In the genomic region with DNA sequence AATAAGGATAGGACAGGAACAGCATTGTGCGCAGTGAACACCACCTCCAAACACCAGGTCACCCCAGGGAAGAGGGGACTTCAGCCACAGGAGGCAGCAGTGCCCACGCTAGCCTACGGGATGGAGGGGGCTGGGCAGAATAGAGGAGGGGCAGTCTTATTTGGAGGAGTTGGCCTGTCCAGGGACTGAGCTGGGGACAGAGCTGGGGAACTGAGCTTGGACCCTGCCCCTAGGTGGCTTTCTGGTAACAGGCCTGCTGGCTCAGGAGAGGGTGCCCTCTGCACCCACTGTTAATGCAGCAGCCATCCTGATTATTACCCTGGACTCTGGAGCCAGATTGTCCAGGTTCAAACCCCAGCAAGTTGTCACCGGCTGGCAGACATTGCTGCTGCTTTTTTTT, we compare ENCODE assay signal across 21 cellular contexts. TPM values are rescaled to one million over a fixed set of nuclear protein-coding genes. Genes with fewer than 3 reads are reported as not detected.
DNase-seq lines count a peak whose midpoint lies in the region; ATAC-seq, FAIRE-seq and TF ChIP-seq lines count a peak whose summit lies in the region.
"Had no signal": no experiment of that assay in that cellular context is flagged by ENCODE, and none has a peak within 500 bp of the region (broad histone marks: within the 10 kb centered on the region; RNA-seq: fewer than 3 reads in every experiment).

No MANE protein-coding gene starts in this region.

- POLR2A ChIA-PET in WTC11 (lab: Charles Lee), result interaction anchor here (1.9 kb wide), 1 partner anchor 10 kb away, joined by 11 read pairs; a partner anchor contains a TSS
- POLR2A ChIA-PET in HepG2 (lab: Yijun Ruan, JAX), result interaction anchor here (1.1 to 1.5 kb wide), 3 partner anchors 9 to 80 kb away, joined by 3 to 6 read pairs (median 4); a partner anchor contains a TSS

- no peaks in the 10 kb centered on the region for H4K20me1 ChIP-seq in HepG2 (ENCODE audit: insufficient read depth, low read length)

- no peaks in the 10 kb centered on the region for H3K79me2 ChIP-seq in HepG2 (ENCODE audit: insufficient read depth, low read length)

- TF ChIP-seq POLR2A in HepG2 (IDR thresholded peaks at IDR 0.05; ENCODE audit: insufficient read depth in 1 of 2, low read depth in 2 of 2, low read length in 2 of 2) (no peak), esophagus squamous epithelium (IDR thresholded peaks at IDR 0.05) (no peak)

- H3K27ac Mint-ChIP-seq in natural killer cell (peak overlapping the region; percentile 59 to 60), WTC11 (no peak overlapping the region)
- H3K27ac Mint-ChIP-seq in natural killer cell treated with Interleukin-12 subunit alpha and Interleukin-12 subunit beta and Interleukin-15 and Interleukin-18, amount 100 ng/mL, for 72 hours, result no peak overlapping the region
- H3K27ac Mint-ChIP-seq: CD4-positive, CD25-positive, alpha-beta regulatory T cell had no signal

- TF ChIP-seq EP300 in HepG2 (IDR thresholded peaks at IDR 0.05; ENCODE audit: low read depth in 2 of 2, low read length in 2 of 2) (no peak), HepG2 (CRISPR knock-in tag; IDR thresholded peaks at IDR 0.05; ENCODE audit: borderline replicate concordance) (no peak)

- no peak for TF ChIP-seq RAD21 in HepG2 (CRISPR knock-in tag; IDR thresholded peaks at IDR 0.05)

- peak overlapping the region; percentile 36; the same call in 1 of the 2 replicates for H3K4me2 ChIP-seq in HepG2 (ENCODE audit: low read depth, low read length)
- H3K4me2 ChIP-seq: PC-9 had no signal

- CTCF ChIA-PET in WTC11 (lab: Charles Lee), result interaction anchor here (0.6 to 3.6 kb wide), 10 partner anchors 9 to 276 kb away, joined by 3 to 62 read pairs (median 10); a partner anchor contains a TSS
- CTCF ChIA-PET in HepG2 (lab: Yijun Ruan, JAX; ENCODE audit: low intra/inter-chr PET ratio, low total read pairs), result no interaction called here

- H3K27me3 Mint-ChIP-seq in natural killer cell (ENCODE audit: low read depth in 2 of 2) (no peaks in the 10 kb centered on the region), WTC11 (ENCODE audit: low read depth) (peaks cover 29% of the 10 kb centered on the region)
- H3K27me3 Mint-ChIP-seq in natural killer cell treated with Interleukin-12 subunit alpha and Interleukin-12 subunit beta and Interleukin-15 and Interleukin-18, amount 100 ng/mL, for 72 hours, result no peaks in the 10 kb centered on the region
- H3K27me3 Mint-ChIP-seq: CD4-positive, CD25-positive, alpha-beta regulatory T cell had no signal

- H3K4me3 Mint-ChIP-seq in natural killer cell, result no peak overlapping the region
- no peak overlapping the region for H3K4me3 Mint-ChIP-seq in natural killer cell treated with Interleukin-12 subunit alpha and Interleukin-12 subunit beta and Interleukin-15 and Interleukin-18, amount 100 ng/mL, for 72 hours
- H3K4me3 Mint-ChIP-seq in WTC11, result no peak overlapping the region
- H3K4me3 Mint-ChIP-seq: CD4-positive, CD25-positive, alpha-beta regulatory T cell had no signal

- H3K9me3 Mint-ChIP-seq in natural killer cell (no peaks in the 10 kb centered on the region), WTC11 (no peaks in the 10 kb centered on the region)
- no peaks in the 10 kb centered on the region for H3K9me3 Mint-ChIP-seq in natural killer cell treated with Interleukin-12 subunit alpha and Interleukin-12 subunit beta and Interleukin-15 and Interleukin-18, amount 100 ng/mL, for 72 hours
- H3K9me3 Mint-ChIP-seq: CD4-positive, CD25-positive, alpha-beta regulatory T cell; IgD-negative memory B cell had no signal

- H3K4me1 ChIP-seq in HepG2 (ENCODE audit: insufficient read depth, low read length) (peaks cover 38% of the 10 kb centered on the region), esophagus squamous epithelium (peaks cover 0 to 31% (median 16%) of the 10 kb centered on the region in 3 donors)

- H3K27me3 ChIP-seq in HepG2 (ENCODE audit: control insufficient read depth in 1 of 2, insufficient read depth in 2 of 2, low read length in 2 of 2) (no peaks in the 10 kb centered on the region), esophagus squamous epithelium (no peaks in the 10 kb centered on the region)

- TSS peak; percentile 40 for BruUV-seq in HepG2 (replicated peaks; lab: Mats Ljungman, UMichigan)

- H3K4me1 Mint-ChIP-seq in natural killer cell, result peaks cover 37 to 39% of the 10 kb centered on the region in 2 donors
- peaks cover 28 to 49% of the 10 kb centered on the region in 2 donors for H3K4me1 Mint-ChIP-seq in natural killer cell treated with Interleukin-12 subunit alpha and Interleukin-12 subunit beta and Interleukin-15 and Interleukin-18, amount 100 ng/mL, for 72 hours (ENCODE audit: low read depth in 2 of 2)
- H3K4me1 Mint-ChIP-seq in WTC11, result peaks cover 43% of the 10 kb centered on the region

- TF ChIP-seq CTCF in natural killer cell (IDR thresholded peaks at IDR 0.05) (no peak), WTC11 (IDR thresholded peaks at IDR 0.05) (no peak), HepG2 (CRISPR knock-in tag; IDR thresholded peaks at IDR 0.05) (peak; percentile 58), esophagus squamous epithelium (IDR thresholded peaks at IDR 0.05) (no peak)

- 28% methylated on average over 3 of the region's 4 CpGs for WGBS in HepG2 (ENCODE audit: low lambda C conversion rate)
- 71 to 79% methylated on average over 1 to 4 of the region's 4 CpGs for WGBS in esophagus squamous epithelium, 2 donors

- H3K9ac ChIP-seq in HepG2 (ENCODE audit: insufficient read depth, low read depth, low read length), result no peak overlapping the region

- no peak overlapping the region for H3K4me3 ChIP-seq in HepG2 (replicated peaks in 1 of 3; ENCODE audit: insufficient read depth in 1 of 3, low read depth in 2 of 3, low read length in 3 of 3)
- no peak overlapping the region for H3K4me3 ChIP-seq in esophagus squamous epithelium
- H3K4me3 ChIP-seq: PC-9 had no signal

- intact Hi-C loops in natural killer cell (cut with micrococcal nuclease) (no loop called here), HepG2 (cut with micrococcal nuclease; ENCODE audit: unreplicated experiment) (no loop called here), sciatic nerve (cut with DNase I) (no loop called here), esophagus squamous epithelium (cut with DNase I) (loop anchor here (10.0 kb wide), 2 partner anchors 52 to 222 kb away; no protein-coding TSS in a partner anchor)

- in situ Hi-C loops in HepG2 (cut with HindIII; ENCODE audit: extremely low pct_ligation_motif_present, low pct_unique_long_range_greater_than_20kb), result no loop called here

- no peaks in the 10 kb centered on the region for H3K36me3 ChIP-seq in HepG2 (replicated peaks in 1 of 2; ENCODE audit: control insufficient read depth in 1 of 2, insufficient read depth in 2 of 2, low read length in 2 of 2)
- H3K36me3 ChIP-seq in esophagus squamous epithelium, result peaks cover 0 to 24% (median 0%) of the 10 kb centered on the region in 3 donors

- H3K36me3 Mint-ChIP-seq in natural killer cell (no peaks in the 10 kb centered on the region), WTC11 (no peaks in the 10 kb centered on the region)
- H3K36me3 Mint-ChIP-seq in natural killer cell treated with Interleukin-12 subunit alpha and Interleukin-12 subunit beta and Interleukin-15 and Interleukin-18, amount 100 ng/mL, for 72 hours, result no peaks in the 10 kb centered on the region
- H3K36me3 Mint-ChIP-seq: CD4-positive, CD25-positive, alpha-beta regulatory T cell; IgD-negative memory B cell had no signal

- H3K27ac ChIP-seq in HepG2 (ENCODE audit: extremely low read length, insufficient read depth, low read length), result no peak overlapping the region
- no peak overlapping the region for H3K27ac ChIP-seq in esophagus squamous epithelium
- H3K27ac ChIP-seq: PC-9 had no signal

- FAIRE-seq in HepG2 (lab: Jason Lieb, UNC), result peak; percentile 81
- FAIRE-seq: H54 had no signal

- DNase-seq in natural killer cell (no peak), WTC11 (ENCODE audit: low spot score) (no peak), HepG2 (ENCODE audit: low spot score) (peak; percentile 54), sciatic nerve (ENCODE audit: low spot score) (no peak), DMS153 (lab: John Stamatoyannopoulos, UW) (no peak), esophagus squamous epithelium (lab: John Stamatoyannopoulos, UW) (no peak)
- no peak for DNase-seq in natural killer cell treated with Interleukin-12 subunit alpha and Interleukin-12 subunit beta and Interleukin-15 and Interleukin-18, amount 100 ng/mL, for 72 hours (ENCODE audit: low spot score)
- DNase-seq: CD4-positive, CD25-positive, alpha-beta regulatory T cell; EL; NCI-H1105; NCI-H1694; NCI-H2107; NCI-H2227 treated with DMSO at 0.1 percent for 48 hours; NCI-H524 treated with DMSO at 0.1 percent for 48 hours; PC-9 had no signal

- no peaks in the 10 kb centered on the region for H3K9me3 ChIP-seq in HepG2 (ENCODE audit: low read length)
- no peaks in the 10 kb centered on the region for H3K9me3 ChIP-seq in esophagus squamous epithelium
- H3K9me3 ChIP-seq: Caco-2 had no signal

- ATAC-seq in natural killer cell (no peak), WTC11 (peak; percentile 11), HepG2 (peak; percentile 83), sciatic nerve (no peak), HG02938 (IDR thresholded peaks at IDR 0.05; ENCODE audit: unreplicated experiment) (no peak)
- no peak for ATAC-seq in natural killer cell treated with Interleukin-12 subunit alpha and Interleukin-12 subunit beta and Interleukin-15 and Interleukin-18, amount 100 ng/mL, for 72 hours

- no peak overlapping the region for H2AFZ ChIP-seq in HepG2 (ENCODE audit: low read length)
- H2AFZ ChIP-seq: PC-9 had no signal

RNA-seq across cellular contexts. Expression of a gene that starts 9.3 kb away (rescaled TPM):
- total RNA-seq in natural killer cell, result 10 to 100 TPM; 15.5 to 24.4 (median 17.1) TPM
- total RNA-seq in natural killer cell treated with Interleukin-12 subunit alpha and Interleukin-12 subunit beta and Interleukin-15 and Interleukin-18, amount 100 ng/mL, for 72 hours, result 10 to 100 TPM; 13.9 to 21.5 TPM
- total RNA-seq in WTC11 (2021), result 5.2 to 7.1 TPM (median 6.8 TPM) in 3 replicates
- total RNA-seq in HepG2 (2016; rRNA removed; fragmentation: Illumina TruSeq; extraction: Trizol), result 0.91 and 2.1 TPM in 2 replicates
- total RNA-seq in HepG2 (2016; cell fraction: cytosol; rRNA removed; fragmentation: Illumina TruSeq; extraction: Trizol; ENCODE audit: low read depth), result 0.71 TPM in 2 replicates
- total RNA-seq in HepG2 (2016; cell fraction: insoluble cytoplasmic fraction; rRNA removed; fragmentation: Illumina TruSeq; extraction: Trizol), result 1.1 and 2.8 TPM in 2 replicates
- total RNA-seq in HepG2 (2016; cell fraction: membrane; rRNA removed; fragmentation: Illumina TruSeq; extraction: Trizol), result 1.1 and 1.3 TPM in 2 replicates
- 0.41 and 1.0 TPM in 2 replicates for total RNA-seq in HepG2 (2016; cell fraction: nucleus; rRNA removed; fragmentation: Illumina TruSeq; extraction: Trizol)
- polyA plus RNA-seq in HepG2 (2011; rRNA removed), result 2.7 and 2.8 TPM in 2 replicates
- 2.3 and 3.2 TPM in 2 replicates for polyA plus RNA-seq in HepG2 (2011; cell fraction: cytosol; rRNA removed)
- 2.6 and 2.8 TPM in 2 replicates for polyA plus RNA-seq in HepG2 (2011; cell fraction: nucleus; rRNA removed)
- polyA plus RNA-seq in HepG2 (2012), result 0.34 and 1.0 TPM in 2 replicates
- 0.34 and 0.49 TPM in 2 replicates for polyA plus RNA-seq in HepG2 (2016; cell fraction: cytosol; fragmentation: Illumina TruSeq; extraction: Trizol; ENCODE audit: low read depth)
- 1.2 TPM in 2 replicates for polyA plus RNA-seq in HepG2 (2016; cell fraction: insoluble cytoplasmic fraction; fragmentation: Illumina TruSeq; extraction: Trizol; ENCODE audit: low read depth)
- polyA plus RNA-seq in HepG2 (2016; cell fraction: membrane; fragmentation: Illumina TruSeq; extraction: Trizol; ENCODE audit: low read depth), result 0.51 and 0.64 TPM in 2 replicates
- polyA plus RNA-seq in HepG2 (2016; cell fraction: nucleus; fragmentation: Illumina TruSeq; extraction: Trizol; ENCODE audit: insufficient read depth, low read depth), result 1.7 and 2.5 TPM in 2 replicates
- polyA minus RNA-seq in HepG2 (2011; rRNA and poly(A)+ RNA removed; ENCODE audit: low replicate concordance), result 2.1 and 2.5 TPM in 2 replicates
- 0.69 and 1.1 TPM in 2 replicates for polyA minus RNA-seq in HepG2 (2011; cell fraction: cytosol; rRNA and poly(A)+ RNA removed)
- polyA minus RNA-seq in HepG2 (2011; cell fraction: nucleus; rRNA and poly(A)+ RNA removed), result 0.87 and 1.0 TPM in 2 replicates
- total RNA-seq in sciatic nerve, result 14.3 TPM
- total RNA-seq in esophagus squamous epithelium, result 10 to 100 TPM in 1 of 4 donors, 1 to 10 TPM in 3; 3.5 to 10.9 (median 6.9) TPM

RNA-seq across cellular contexts. Expression of a gene that starts 15.4 kb away (rescaled TPM):
- total RNA-seq in natural killer cell (100 to 1,000 TPM in 1 of 3 donors, 10 to 100 TPM in 2; 83.2 to 118 (median 94.5) TPM), WTC11 (2021) (9.1 to 9.9 TPM (median 9.5 TPM) in 3 replicates), HepG2 (2016; rRNA removed; fragmentation: Illumina TruSeq; extraction: Trizol) (not detected in 2 replicates), sciatic nerve (1.2 TPM), esophagus squamous epithelium (1 to 10 TPM in 2 of 4 donors, under 1 TPM in 2; 0.34 to 1.3 (median 0.91) TPM)
- 10 to 100 TPM; 86.8 to 95.0 TPM for total RNA-seq in natural killer cell treated with Interleukin-12 subunit alpha and Interleukin-12 subunit beta and Interleukin-15 and Interleukin-18, amount 100 ng/mL, for 72 hours
- not detected in 2 replicates for total RNA-seq in HepG2 (2016; cell fraction: cytosol; rRNA removed; fragmentation: Illumina TruSeq; extraction: Trizol; ENCODE audit: low read depth)
- total RNA-seq in HepG2 (2016; cell fraction: insoluble cytoplasmic fraction; rRNA removed; fragmentation: Illumina TruSeq; extraction: Trizol), result not detected in 2 replicates
- not detected in 2 replicates for total RNA-seq in HepG2 (2016; cell fraction: membrane; rRNA removed; fragmentation: Illumina TruSeq; extraction: Trizol)
- not detected in 2 replicates for total RNA-seq in HepG2 (2016; cell fraction: nucleus; rRNA removed; fragmentation: Illumina TruSeq; extraction: Trizol)
- 0.01 TPM in 1 of 2 replicates, not detected in the other for polyA plus RNA-seq in HepG2 (2011; rRNA removed)
- 0.03 TPM in 1 of 2 replicates, not detected in the other for polyA plus RNA-seq in HepG2 (2011; cell fraction: cytosol; rRNA removed)
- 0.06 TPM in 1 of 2 replicates, not detected in the other for polyA plus RNA-seq in HepG2 (2011; cell fraction: nucleus; rRNA removed)
- polyA plus RNA-seq in HepG2 (2012), result 0.27 and 0.35 TPM in 2 replicates
- polyA plus RNA-seq in HepG2 (2016; cell fraction: cytosol; fragmentation: Illumina TruSeq; extraction: Trizol; ENCODE audit: low read depth), result not detected in 2 replicates
- polyA plus RNA-seq in HepG2 (2016; cell fraction: insoluble cytoplasmic fraction; fragmentation: Illumina TruSeq; extraction: Trizol; ENCODE audit: low read depth), result not detected in 2 replicates
- polyA plus RNA-seq in HepG2 (2016; cell fraction: membrane; fragmentation: Illumina TruSeq; extraction: Trizol; ENCODE audit: low read depth), result not detected in 2 replicates
- not detected in 2 replicates for polyA plus RNA-seq in HepG2 (2016; cell fraction: nucleus; fragmentation: Illumina TruSeq; extraction: Trizol; ENCODE audit: insufficient read depth, low read depth)
- polyA minus RNA-seq in HepG2 (2011; rRNA and poly(A)+ RNA removed; ENCODE audit: low replicate concordance), result 0.12 TPM in 1 of 2 replicates, not detected in the other
- polyA minus RNA-seq in HepG2 (2011; cell fraction: cytosol; rRNA and poly(A)+ RNA removed), result not detected in 2 replicates
- polyA minus RNA-seq in HepG2 (2011; cell fraction: nucleus; rRNA and poly(A)+ RNA removed), result not detected in 2 replicates
- total RNA-seq: HT1080, PC-9, SK-MEL-5 had no signal

RNA-seq across cellular contexts. Expression of a gene that starts 40.7 kb away (rescaled TPM):
- total RNA-seq in natural killer cell, result 1 to 10 TPM in 2 of 3 donors, under 1 TPM in 1; 0.75 to 2.5 (median 1.5) TPM
- 1 to 10 TPM; 4.2 to 6.5 TPM for total RNA-seq in natural killer cell treated with Interleukin-12 subunit alpha and Interleukin-12 subunit beta and Interleukin-15 and Interleukin-18, amount 100 ng/mL, for 72 hours
- 21.8 to 25.0 TPM (median 21.9 TPM) in 3 replicates for total RNA-seq in WTC11 (2021)
- total RNA-seq in HepG2 (2016; rRNA removed; fragmentation: Illumina TruSeq; extraction: Trizol), result 52.7 and 55.5 TPM in 2 replicates
- total RNA-seq in HepG2 (2016; cell fraction: cytosol; rRNA removed; fragmentation: Illumina TruSeq; extraction: Trizol; ENCODE audit: low read depth), result 23.8 and 26.8 TPM in 2 replicates
- total RNA-seq in HepG2 (2016; cell fraction: insoluble cytoplasmic fraction; rRNA removed; fragmentation: Illumina TruSeq; extraction: Trizol), result 51.4 and 51.5 TPM in 2 replicates
- total RNA-seq in HepG2 (2016; cell fraction: membrane; rRNA removed; fragmentation: Illumina TruSeq; extraction: Trizol), result 58.5 and 70.1 TPM in 2 replicates
- 32.8 and 34.6 TPM in 2 replicates for total RNA-seq in HepG2 (2016; cell fraction: nucleus; rRNA removed; fragmentation: Illumina TruSeq; extraction: Trizol)
- polyA plus RNA-seq in HepG2 (2011; rRNA removed), result 70.0 and 92.5 TPM in 2 replicates
- 59.9 and 66.8 TPM in 2 replicates for polyA plus RNA-seq in HepG2 (2011; cell fraction: cytosol; rRNA removed)
- 136 and 138 TPM in 2 replicates for polyA plus RNA-seq in HepG2 (2011; cell fraction: nucleus; rRNA removed)
- 41.9 and 45.8 TPM in 2 replicates for polyA plus RNA-seq in HepG2 (2012)
- 31.1 and 35.0 TPM in 2 replicates for polyA plus RNA-seq in HepG2 (2016; cell fraction: cytosol; fragmentation: Illumina TruSeq; extraction: Trizol; ENCODE audit: low read depth)
- 59.2 and 63.5 TPM in 2 replicates for polyA plus RNA-seq in HepG2 (2016; cell fraction: insoluble cytoplasmic fraction; fragmentation: Illumina TruSeq; extraction: Trizol; ENCODE audit: low read depth)
- polyA plus RNA-seq in HepG2 (2016; cell fraction: membrane; fragmentation: Illumina TruSeq; extraction: Trizol; ENCODE audit: low read depth), result 57.7 and 60.6 TPM in 2 replicates
- polyA plus RNA-seq in HepG2 (2016; cell fraction: nucleus; fragmentation: Illumina TruSeq; extraction: Trizol; ENCODE audit: insufficient read depth, low read depth), result 72.2 and 73.9 TPM in 2 replicates
- 45.3 and 104 TPM in 2 replicates for polyA minus RNA-seq in HepG2 (2011; rRNA and poly(A)+ RNA removed; ENCODE audit: low replicate concordance)
- 28.8 and 30.7 TPM in 2 replicates for polyA minus RNA-seq in HepG2 (2011; cell fraction: cytosol; rRNA and poly(A)+ RNA removed)
- 20.1 and 26.6 TPM in 2 replicates for polyA minus RNA-seq in HepG2 (2011; cell fraction: nucleus; rRNA and poly(A)+ RNA removed)
- total RNA-seq in sciatic nerve, result 22.6 TPM
- 10 to 100 TPM; 20.7 to 42.7 (median 28.8) TPM for total RNA-seq in esophagus squamous epithelium

Comparison
In these comparisons a context has a peak if more than half of its experiments do, and no peak if none do; other contexts are left out.
1. H3K27ac Mint-ChIP-seq: peak in natural killer cell (2 of 2); none in natural killer cell treated with Interleukin-12 subunit alpha and Interleukin-12 subunit beta and Interleukin-15 and Interleukin-18, amount 100 ng/mL, for 72 hours (0 of 2) and WTC11 (single experiment).
2. ATAC-seq: peak in WTC11 (single experiment) and HepG2 (single experiment); none in natural killer cell (0 of 3), natural killer cell treated with Interleukin-12 subunit alpha and Interleukin-12 subunit beta and Interleukin-15 and Interleukin-18, amount 100 ng/mL, for 72 hours (0 of 2), sciatic nerve (single experiment) and HG02938 (single experiment).